In genomic region chr7:155798673-155799439, GRCh38 we compare ENCODE assay signal across 1 cellular context.
TF ChIP-seq lines count a peak whose summit lies in the region.

No MANE protein-coding gene starts in this region.

TF ChIP-seq in K562, 482 proteins besides CTCF, POLR2A, EP300 and RAD21:
- TF ChIP-seq ZBTB40 (IDR thresholded peaks at IDR 0.05) (peak; percentile 82), ZBTB40 (CRISPR knock-in tag; IDR thresholded peaks at IDR 0.05) (peak; percentile 75), ZNF41 (CRISPR knock-in tag; conservative IDR thresholded peaks at IDR 0.05) (no peak), HMG20A (CRISPR knock-in tag; conservative IDR thresholded peaks at IDR 0.05) (no peak), SPI1 (IDR thresholded peaks at IDR 0.05; ENCODE audit: borderline replicate concordance, low read depth, low read length) (peak; percentile 89)
